In genomic region chr14:101875041-101875725, GRCh38 we compare ENCODE assay signal across 11 cellular contexts.
DNase-seq lines count a peak whose midpoint lies in the region; ATAC-seq and TF ChIP-seq lines count a peak whose summit lies in the region.
"Had no signal": no experiment of that assay in that cellular context is flagged by ENCODE, and none has a peak within 500 bp of the region (broad histone marks: within the 10 kb centered on the region; RNA-seq: fewer than 3 reads in every experiment).

No MANE protein-coding gene starts in this region.

- H3K27ac Mint-ChIP-seq in CD8-positive, alpha-beta T cell, result peak overlapping the region; percentile 97
- H3K27ac Mint-ChIP-seq in activated naive CD8-positive, alpha-beta T cell treated with anti-CD3 and anti-CD28 coated beads for 36 hours, result peak overlapping the region; percentile 86
- H3K27ac Mint-ChIP-seq in progenitor cell of endocrine pancreas, result peak overlapping the region; percentile 73

- peak overlapping the region; percentile 78 for H3K4me3 Mint-ChIP-seq in CD8-positive, alpha-beta T cell
- H3K4me3 Mint-ChIP-seq in activated naive CD8-positive, alpha-beta T cell treated with anti-CD3 and anti-CD28 coated beads for 36 hours, result peak overlapping the region; percentile 54
- no peak overlapping the region for H3K4me3 Mint-ChIP-seq in progenitor cell of endocrine pancreas (ENCODE audit: low read depth)
- H3K4me3 Mint-ChIP-seq: neural crest cell had no signal

- no peak for TF ChIP-seq CTCF in CD8-positive, alpha-beta T cell (IDR thresholded peaks at IDR 0.05)
- no peak for TF ChIP-seq CTCF in progenitor cell of endocrine pancreas (IDR thresholded peaks at IDR 0.05; ENCODE audit: unreplicated experiment)
- TF ChIP-seq CTCF in hepatocyte (IDR thresholded peaks at IDR 0.05; ENCODE audit: poor library complexity), result no peak

- POLR2A ChIA-PET in CD8-positive, alpha-beta T cell (lab: Charles Lee), result interaction anchor here (1.1 kb wide), 1 partner anchor 52 kb away, joined by 4 read pairs; no protein-coding TSS in a partner anchor

- peaks cover 90% of the 10 kb centered on the region for H3K4me1 Mint-ChIP-seq in CD8-positive, alpha-beta T cell (ENCODE audit: low read depth)
- H3K4me1 Mint-ChIP-seq in activated naive CD8-positive, alpha-beta T cell treated with anti-CD3 and anti-CD28 coated beads for 36 hours, result peaks cover 77% of the 10 kb centered on the region
- H3K4me1 Mint-ChIP-seq in progenitor cell of endocrine pancreas (ENCODE audit: low read depth), result peaks cover 6% of the 10 kb centered on the region

- no peak overlapping the region for H3K4me3 ChIP-seq in CD8-positive, alpha-beta T cell (ENCODE audit: low read depth, low read length)
- peak overlapping the region; percentile 40 for H3K4me3 ChIP-seq in Jurkat, Clone E6-1 (ENCODE audit: low read length)
- no peak overlapping the region for H3K4me3 ChIP-seq in hepatocyte

- ATAC-seq in CD8-positive, alpha-beta T cell, result no peak
- ATAC-seq in GM18511 (IDR thresholded peaks at IDR 0.05; ENCODE audit: unreplicated experiment), result no peak

- H4K20me1 ChIP-seq in hepatocyte (ENCODE audit: insufficient read depth, poor library complexity, severe bottlenecking), result peaks cover 35% of the 10 kb centered on the region

- CTCF ChIA-PET in CD8-positive, alpha-beta T cell (lab: Charles Lee), result interaction anchor here (1.0 to 1.5 kb wide), 7 partner anchors 16 to 221 kb away, joined by 3 to 10 read pairs (median 4); no protein-coding TSS in a partner anchor

- peaks cover 66% of the 10 kb centered on the region for H3K4me1 ChIP-seq in CD8-positive, alpha-beta T cell (ENCODE audit: insufficient read depth, low read length)
- H3K4me1 ChIP-seq in hepatocyte (ENCODE audit: insufficient read depth), result peaks cover 9% of the 10 kb centered on the region

- H3K27me3 ChIP-seq in CD8-positive, alpha-beta T cell (ENCODE audit: insufficient read depth, low read length), result no peaks in the 10 kb centered on the region
- no peaks in the 10 kb centered on the region for H3K27me3 ChIP-seq in hepatocyte

- peaks cover 84% of the 10 kb centered on the region for H3K79me2 ChIP-seq in hepatocyte

- H3K36me3 ChIP-seq in CD8-positive, alpha-beta T cell (ENCODE audit: insufficient read depth, low read length), result peaks cover 13% of the 10 kb centered on the region
- H3K36me3 ChIP-seq in hepatocyte (replicated peaks; ENCODE audit: insufficient read depth, low read depth), result no peaks in the 10 kb centered on the region

- no peaks in the 10 kb centered on the region for H3K9me3 ChIP-seq in CD8-positive, alpha-beta T cell (ENCODE audit: low read length)
- H3K9me3 ChIP-seq in hepatocyte (ENCODE audit: low read depth), result no peaks in the 10 kb centered on the region

- H3K4me2 ChIP-seq in hepatocyte, result no peak overlapping the region

- 78% methylated on average over 8 of the region's 8 CpGs for WGBS in hepatocyte (ENCODE audit: low lambda C conversion rate, missing lambda C conversion rate)

- DNase-seq in CD8-positive, alpha-beta T cell, result no peak
- DNase-seq in Jurkat, Clone E6-1 (ENCODE audit: low read depth, low spot score), result no peak
- no peak for DNase-seq in activated naive CD8-positive, alpha-beta T cell treated with anti-CD3 and anti-CD28 coated beads for 36 hours
- DNase-seq in progenitor cell of endocrine pancreas (ENCODE audit: low spot score, unreplicated experiment), result no peak
- no peak for DNase-seq in putamen (ENCODE audit: low spot score)
- DNase-seq in hepatocyte (ENCODE audit: low spot score), result no peak
- DNase-seq: erythroblast, NCI-H2171, SIG-M5 had no signal

- H3K9me2 ChIP-seq in hepatocyte (replicated peaks; ENCODE audit: insufficient read depth), result no peaks in the 10 kb centered on the region

- H3K27me3 Mint-ChIP-seq in CD8-positive, alpha-beta T cell (ENCODE audit: low read depth), result no peaks in the 10 kb centered on the region
- H3K27me3 Mint-ChIP-seq in activated naive CD8-positive, alpha-beta T cell treated with anti-CD3 and anti-CD28 coated beads for 36 hours, result no peaks in the 10 kb centered on the region
- no peaks in the 10 kb centered on the region for H3K27me3 Mint-ChIP-seq in progenitor cell of endocrine pancreas

- H3K9me3 Mint-ChIP-seq in CD8-positive, alpha-beta T cell, result no peaks in the 10 kb centered on the region
- H3K9me3 Mint-ChIP-seq in activated naive CD8-positive, alpha-beta T cell treated with anti-CD3 and anti-CD28 coated beads for 36 hours, result no peaks in the 10 kb centered on the region
- no peaks in the 10 kb centered on the region for H3K9me3 Mint-ChIP-seq in progenitor cell of endocrine pancreas (ENCODE audit: low read depth)
- H3K9me3 Mint-ChIP-seq: neural crest cell had no signal

- peak overlapping the region; percentile 45 for H3K27ac ChIP-seq in CD8-positive, alpha-beta T cell (ENCODE audit: low read depth, low read length)
- H3K27ac ChIP-seq in hepatocyte, result no peak overlapping the region

- H3K36me3 Mint-ChIP-seq in CD8-positive, alpha-beta T cell, result peaks cover 66% of the 10 kb centered on the region
- H3K36me3 Mint-ChIP-seq in activated naive CD8-positive, alpha-beta T cell treated with anti-CD3 and anti-CD28 coated beads for 36 hours, result peaks cover 27% of the 10 kb centered on the region
- H3K36me3 Mint-ChIP-seq in progenitor cell of endocrine pancreas (ENCODE audit: insufficient read depth), result peaks cover 2% of the 10 kb centered on the region

- H2AFZ ChIP-seq in hepatocyte, result no peak overlapping the region

- intact Hi-C loops in CD8-positive, alpha-beta T cell (cut with DNase I, micrococcal nuclease), result loop anchor here (5.0 kb wide), 3 partner anchors 33 to 168 kb away; partner anchors contain the start of gene PPP2R5C (in 1 of the 2)
